20 cellular contexts compared by ENCODE assay signal in genomic region chr5:75603835-75604234, GRCh38.
"Had no signal": no experiment of that assay in that cellular context is flagged by ENCODE, and none has a peak within 500 bp of the region (broad histone marks: within the 10 kb centered on the region; RNA-seq: fewer than 3 reads in every experiment).

No MANE protein-coding gene starts in this region.

- H2AFZ ChIP-seq: neural progenitor cell had no signal

- H3K36me3 ChIP-seq: neural progenitor cell, WERI-Rb-1 had no signal

- H3K4me3 ChIP-seq: neural progenitor cell, spleen had no signal

- H3K4me1 ChIP-seq: neural progenitor cell had no signal

- H3K27ac ChIP-seq: neural progenitor cell, spleen, WERI-Rb-1 had no signal

- H3K27me3 ChIP-seq: neural progenitor cell, spleen had no signal

- ATAC-seq: left colon had no signal

- DNase-seq: activated CD4-positive, alpha-beta T cell treated with anti-CD3 and anti-CD28 coated beads, Interleukin-2, amount 50 U/mL, for 1 hour; activated CD4-positive, CD25-positive, alpha-beta regulatory T cell treated with anti-CD3 and anti-CD28 coated beads, Interleukin-2, amount 50 U/mL, for 72 hours; activated gamma-delta T cell treated with Interleukin-2 at 50 U/mL for 16 hours; activated T-cell treated with anti-CD3 and anti-CD28 coated beads, Interleukin-2, amount 50 U/mL, for 1 hour; anterior cingulate cortex; central memory CD4-positive, alpha-beta T cell; effector CD8-positive, alpha-beta T cell; head of caudate nucleus; left colon; naive B cell; retina; spleen; stimulated activated CD4-positive, alpha-beta T cell treated with anti-CD3 and anti-CD28 coated beads, Interleukin-4, amount 100 ng/mL, for 24 hours; stimulated activated naive CD4-positive, alpha-beta T cell treated with Interleukin-2 at 50 U/mL for 16 hours; T-helper 1 cell; WERI-Rb-1 had no signal

- H3K9me3 ChIP-seq: spleen had no signal

- H3K9ac ChIP-seq: neural progenitor cell had no signal

- H3K4me2 ChIP-seq: neural progenitor cell had no signal

- FAIRE-seq: frontal cortex, islet of Langerhans, TTC549 had no signal
